Comparison of ENCODE assay signal across 19 cellular contexts in the genomic region with DNA sequence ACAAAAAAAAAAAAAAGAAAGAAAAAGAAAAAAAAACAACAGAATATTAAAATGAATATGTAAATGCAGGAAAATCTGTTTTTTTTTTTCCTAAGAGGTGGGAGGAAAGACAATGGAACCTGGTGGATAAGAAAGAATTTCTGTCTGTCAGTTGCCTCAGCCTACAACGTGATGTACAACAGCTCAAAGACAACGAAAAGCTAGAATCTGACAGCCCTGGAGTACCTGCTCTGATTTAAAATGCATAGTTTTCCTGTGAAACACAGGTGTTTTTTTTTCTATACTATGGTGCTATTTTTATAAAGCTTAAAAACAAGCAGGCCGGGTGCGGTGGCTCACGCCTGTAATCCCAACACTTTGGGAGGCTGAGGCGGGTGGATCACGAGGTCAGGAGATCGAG. TPM values are rescaled to one million over a fixed set of nuclear protein-coding genes. Genes with fewer than 3 reads are reported as not detected.
"Had no signal": no experiment of that assay in that cellular context is flagged by ENCODE, and none has a peak within 500 bp of the region (broad histone marks: within the 10 kb centered on the region; RNA-seq: fewer than 3 reads in every experiment).

No MANE protein-coding gene starts in this region.

- H3K4me3 Mint-ChIP-seq: immature natural killer cell; memory B cell; natural killer cell treated with Interleukin-12 subunit alpha and Interleukin-12 subunit beta and Interleukin-15 and Interleukin-18, amount 100 ng/mL, for 72 hours; neural progenitor cell had no signal

- H3K27me3 Mint-ChIP-seq: natural killer cell treated with Interleukin-12 subunit alpha and Interleukin-12 subunit beta and Interleukin-15 and Interleukin-18, amount 100 ng/mL, for 72 hours had no signal

- H3K9ac ChIP-seq: neural progenitor cell had no signal

- H3K4me1 Mint-ChIP-seq: immature natural killer cell had no signal

- ATAC-seq: gastrocnemius medialis; heart right ventricle; left cardiac atrium; lower lobe of right lung; natural killer cell treated with Interleukin-12 subunit alpha and Interleukin-12 subunit beta and Interleukin-15 and Interleukin-18, amount 100 ng/mL, for 72 hours had no signal

- H3K27ac Mint-ChIP-seq: immature natural killer cell; memory B cell; natural killer cell treated with Interleukin-12 subunit alpha and Interleukin-12 subunit beta and Interleukin-15 and Interleukin-18, amount 100 ng/mL, for 72 hours had no signal

- H3K4me2 ChIP-seq: neural progenitor cell had no signal

- H3K36me3 ChIP-seq: gastrocnemius medialis, heart right ventricle, left ventricle myocardium inferior, lower lobe of right lung, neural progenitor cell, ovary, right atrium auricular region, sigmoid colon, tibial nerve had no signal

- H3K36me3 Mint-ChIP-seq: immature natural killer cell; memory B cell; natural killer cell treated with Interleukin-12 subunit alpha and Interleukin-12 subunit beta and Interleukin-15 and Interleukin-18, amount 100 ng/mL, for 72 hours; neural progenitor cell had no signal

- H3K9me3 ChIP-seq: gastrocnemius medialis, heart right ventricle, left ventricle myocardium inferior, lower lobe of right lung, ovary, right atrium auricular region, sigmoid colon, tibial nerve had no signal

- H3K27ac ChIP-seq: coronary artery, gastrocnemius medialis, heart right ventricle, left ventricle myocardium inferior, lower lobe of right lung, neural progenitor cell, ovary, right atrium auricular region, sigmoid colon, tibial nerve had no signal

- H2AFZ ChIP-seq: neural progenitor cell had no signal

- H3K4me1 ChIP-seq: gastrocnemius medialis, lower lobe of right lung, right atrium auricular region had no signal

- H3K27me3 ChIP-seq: gastrocnemius medialis, ovary, right atrium auricular region, sigmoid colon had no signal

- H3K4me3 ChIP-seq: coronary artery, gastrocnemius medialis, heart right ventricle, left ventricle myocardium inferior, lower lobe of right lung, neural progenitor cell, ovary, right atrium auricular region, sigmoid colon, skin epidermis, tibial nerve had no signal

- H3K9me3 Mint-ChIP-seq: immature natural killer cell; memory B cell; natural killer cell treated with Interleukin-12 subunit alpha and Interleukin-12 subunit beta and Interleukin-15 and Interleukin-18, amount 100 ng/mL, for 72 hours; neural progenitor cell had no signal

- DNase-seq: effector CD4-positive, alpha-beta T cell; gastrocnemius medialis; heart right ventricle; immature natural killer cell; left cardiac atrium; left ventricle myocardium inferior; lower lobe of right lung; midbrain; sigmoid colon; stimulated activated CD4-positive, alpha-beta T cell treated with anti-CD3 and anti-CD28 coated beads, Interleukin-12 subunit alpha, Interleukin-12 subunit beta, amount 100 ng/mL, for 4 hours; stimulated activated naive CD4-positive, alpha-beta T cell treated with Interleukin-2 at 50 U/mL for 16 hours had no signal

RNA-seq across cellular contexts. Expression of a gene that starts 36.3 kb away (rescaled TPM):
- total RNA-seq: natural killer cell treated with Interleukin-12 subunit alpha and Interleukin-12 subunit beta and Interleukin-15 and Interleukin-18, amount 100 ng/mL, for 72 hours had no signal
